8 cellular contexts compared by ENCODE assay signal in the genomic region with DNA sequence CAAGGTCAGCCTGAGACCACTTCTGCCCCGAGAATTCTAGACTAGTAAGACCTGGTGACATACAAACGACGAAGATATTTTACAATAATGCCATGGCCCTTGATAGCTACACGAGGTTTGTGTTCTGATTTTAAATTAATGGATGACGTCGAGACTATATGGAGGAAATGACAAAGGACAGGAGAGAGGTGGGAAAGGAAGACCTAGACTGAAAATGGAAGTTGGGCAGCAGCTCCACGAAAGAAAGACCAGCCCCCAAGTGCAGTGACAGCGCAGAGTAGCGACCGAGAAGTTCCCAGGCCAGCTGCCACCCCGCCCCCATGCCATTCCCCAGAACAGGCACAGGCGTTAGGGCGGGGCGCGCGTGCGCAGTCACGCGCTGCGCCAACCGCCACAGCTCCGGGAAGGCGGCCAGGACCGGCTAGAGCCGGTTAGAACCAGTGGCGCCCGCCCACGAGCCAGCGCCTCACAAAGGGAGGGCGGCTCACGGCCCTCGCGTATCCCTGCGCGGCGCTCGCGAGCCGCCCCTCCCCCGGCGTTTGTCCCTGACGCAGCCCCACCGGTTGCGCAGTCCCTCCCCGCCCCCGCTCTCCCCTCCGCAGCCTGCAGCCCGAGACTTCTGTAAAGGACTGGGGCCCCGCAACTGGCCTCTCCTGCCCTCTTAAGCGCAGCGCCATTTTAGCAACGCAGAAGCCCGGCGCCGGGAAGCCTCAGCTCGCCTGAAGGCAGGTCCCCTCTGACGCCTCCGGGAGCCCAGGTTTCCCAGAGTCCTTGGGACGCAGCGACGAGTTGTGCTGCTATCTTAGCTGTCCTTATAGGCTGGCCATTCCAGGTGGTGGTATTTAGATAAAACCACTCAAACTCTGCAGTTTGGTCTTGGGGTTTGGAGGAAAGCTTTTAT. TPM values are rescaled to one million over a fixed set of nuclear protein-coding genes. Genes with fewer than 3 reads are reported as not detected.
DNase-seq lines count a peak whose midpoint lies in the region; FAIRE-seq and TF ChIP-seq lines count a peak whose summit lies in the region.

No MANE protein-coding gene starts in this region.

- peak overlapping the region; percentile 84 for H3K4me3 ChIP-seq in HFF-Myc (replicated peaks; ENCODE audit: low read depth, low read length)

- DNase-seq in GF-D8 (lab: John Stamatoyannopoulos, UW) (peak; percentile 97), HFF-Myc (ENCODE audit: extremely low read depth, low read depth) (peak; percentile 90), MV-4-11 (lab: John Stamatoyannopoulos, UW) (peak; percentile 99), SIG-M5 treated with dmso at 0.1 percent for 504 hours (lab: John Stamatoyannopoulos, UW; ENCODE audit: unreplicated experiment) (peak; percentile 99), frontal cortex (ENCODE audit: low spot score in 2 of 2) (peak; percentile 77 to 83), occipital lobe (lab: John Stamatoyannopoulos, UW) (peak; percentile 97), superior temporal gyrus (ENCODE audit: extremely low spot score) (peak; percentile 95)
- DNase-seq in activated gamma-delta T cell treated with anti-CD3 and anti-CD28 coated beads, Interleukin-2, amount 50 U/mL, for 16 hours (ENCODE audit: low read depth): peak; percentile 96

- no peak for TF ChIP-seq CTCF in HFF-Myc (IDR thresholded peaks at IDR 0.05; ENCODE audit: low read depth, low read length, missing control alignments)

- FAIRE-seq in frontal cortex (lab: Jason Lieb, UNC): no peak

RNA-seq across cellular contexts. Expression of a gene that starts 1.5 kb away (rescaled TPM):
- total RNA-seq in frontal cortex (6,549 TPM), occipital lobe (11,800 TPM)

RNA-seq across cellular contexts. Expression of a gene that starts 27.5 kb away (rescaled TPM):
- 39.1 TPM for total RNA-seq in frontal cortex
- total RNA-seq in occipital lobe: 34.2 TPM

Comparison
In these comparisons a context has a peak if more than half of its experiments do, and no peak if none do; other contexts are left out.
1. Peak in every context shown above with its lines: DNase-seq and H3K4me3 ChIP-seq.